Comparison of ENCODE assay signal across 16 cellular contexts in the genomic region with DNA sequence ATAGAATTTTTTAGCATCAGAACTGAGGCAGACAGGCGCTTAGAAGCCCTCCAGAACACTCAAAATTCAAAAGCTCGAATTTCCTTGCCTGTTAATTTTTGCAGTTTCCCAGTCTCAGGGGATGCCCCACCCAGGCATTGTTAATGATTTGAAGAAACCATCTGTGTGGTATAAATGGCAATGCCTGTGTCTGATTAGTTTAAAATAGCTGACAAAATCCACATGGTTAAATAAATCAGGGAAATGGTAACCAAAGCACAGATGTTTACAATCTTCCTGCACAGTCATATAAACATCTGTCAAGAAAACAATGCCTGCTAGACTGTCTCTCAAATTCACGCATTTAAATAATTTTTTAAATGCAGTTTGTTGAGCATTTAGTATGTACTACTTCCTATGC.
"Had no signal": no experiment of that assay in that cellular context is flagged by ENCODE, and none has a peak within 500 bp of the region (broad histone marks: within the 10 kb centered on the region; RNA-seq: fewer than 3 reads in every experiment).

No MANE protein-coding gene starts in this region.

- H3K36me3 ChIP-seq: heart right ventricle, left ventricle myocardium inferior, neutrophil, right atrium auricular region had no signal

- H3K4me3 ChIP-seq: heart right ventricle, left ventricle myocardium inferior, right atrium auricular region had no signal

- H3K4me1 ChIP-seq: heart right ventricle, left ventricle myocardium inferior, right atrium auricular region had no signal

- DNase-seq: activated CD4-positive, alpha-beta T cell treated with anti-CD3 and anti-CD28 coated beads, Interleukin-2, amount 50 U/mL, for 1 hour; activated CD4-positive, CD25-positive, alpha-beta regulatory T cell; activated naive CD4-positive, alpha-beta T cell treated with anti-CD3 and anti-CD28 coated beads, Interleukin-2, amount 50 U/mL, for 16 hours; activated T-cell treated with anti-CD3 and anti-CD28 coated beads for 4 hours; amniotic stem cell; effector memory CD8-positive, alpha-beta T cell; erythroblast; foreskin melanocyte; heart right ventricle; islet precursor cell; left ventricle myocardium inferior; posterior cingulate gyrus; small intestine; T-helper 17 cell had no signal

- H3K9me3 ChIP-seq: neutrophil, right atrium auricular region had no signal

- H3K27me3 ChIP-seq: heart right ventricle, neutrophil, right atrium auricular region had no signal

- H3K27ac ChIP-seq: heart right ventricle, left ventricle myocardium inferior, neutrophil, right atrium auricular region had no signal
